Comparison of ENCODE assay signal across 16 cellular contexts in the genomic region with DNA sequence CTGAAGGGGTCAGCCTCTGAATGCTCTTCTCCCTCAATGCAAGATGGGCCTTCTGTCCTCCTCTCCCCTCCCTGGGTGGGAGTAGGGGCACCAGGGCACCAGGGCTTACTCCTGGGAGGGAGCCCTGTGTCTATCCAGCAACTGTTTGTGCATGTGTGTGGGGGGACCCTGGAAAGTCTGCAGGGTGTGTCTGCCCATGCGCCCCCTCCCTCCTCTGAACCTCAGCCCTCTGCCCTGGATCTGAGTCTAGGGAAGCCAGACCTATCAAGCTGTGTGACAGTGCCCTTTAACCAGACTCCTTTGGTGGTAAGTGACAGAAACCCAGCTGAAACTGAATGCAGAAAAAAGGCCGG.
"Had no signal": no experiment of that assay in that cellular context is flagged by ENCODE, and none has a peak within 500 bp of the region (broad histone marks: within the 10 kb centered on the region; RNA-seq: fewer than 3 reads in every experiment).

No MANE protein-coding gene starts in this region.

- DNase-seq: KBM-7, MM.1S, NCI-H1092 treated with DMSO at 0.1 percent for 48 hours, NCI-H187, NCI-H2029, NCI-H2081 treated with DMSO at 0.1 percent for 48 hours, NCI-H2171, NCI-H226, NCI-H446, NCI-H510A, NCI-H524 treated with DMSO at 0.1 percent for 48 hours, NCI-H69, NCI-H774, RPMI8226, SHP77, SK-N-SH had no signal
